Comparison of ENCODE assay signal across 1 cellular context in genomic region chr19:16184665-16185122, GRCh38.
TF ChIP-seq lines count a peak whose summit lies in the region.

No MANE protein-coding gene starts in this region.

TF ChIP-seq in HCT116, 20 proteins besides CTCF, POLR2A, EP300 and RAD21 (continued from another document):
- TF ChIP-seq YY1 (IDR thresholded peaks at IDR 0.05; ENCODE audit: extremely low read depth, insufficient replicate concordance, low read depth, low read length) = no peak
- no peak for TF ChIP-seq POLR2AphosphoS5 (IDR thresholded peaks at IDR 0.05; ENCODE audit: low read depth, low read length)
- TF ChIP-seq CBX3 (IDR thresholded peaks at IDR 0.05; ENCODE audit: low read depth) = no peak
- TF ChIP-seq SRF (IDR thresholded peaks at IDR 0.05; ENCODE audit: low read depth) = no peak
- no peak for TF ChIP-seq FOSL1 (IDR thresholded peaks at IDR 0.05; ENCODE audit: low read depth)
